9 cellular contexts compared by ENCODE assay signal in genomic region chr9:128635266-128636023, GRCh38. TPM values are rescaled to one million over a fixed set of nuclear protein-coding genes. Genes with fewer than 3 reads are reported as not detected.
A peak's percentile ranks its signal among the peaks of the same experiment; 100 is the strongest.
DNase-seq lines count a peak whose midpoint lies in the region; ATAC-seq, FAIRE-seq and TF ChIP-seq lines count a peak whose summit lies in the region.
"Had no signal": no experiment of that assay in that cellular context is flagged by ENCODE, and none has a peak within 500 bp of the region (broad histone marks: within the 10 kb centered on the region; RNA-seq: fewer than 3 reads in every experiment).

No MANE protein-coding gene starts in this region.

- no peaks in the 10 kb centered on the region; the same call in 1 of the 2 replicates for H4K20me1 ChIP-seq in K562 (replicated peaks; ENCODE audit: control insufficient read depth, insufficient read depth, low read length)

- TF ChIP-seq POLR2A in K562 (conservative IDR thresholded peaks at IDR 0.05), result no peak

- in situ Hi-C loops in G401 (cut with HindIII; ENCODE audit: low sequenced_read_pairs) (no loop called here), K562 (cut with MboI) (no loop called here)

- no peaks in the 10 kb centered on the region for H3K9me3 Mint-ChIP-seq in stimulated activated naive B cell treated with anti-CD40 and anti-IgM and Interleukin-4, amounts not matched to agents 10 μg/mL and 1 μg/mL and 100 μg/mL, for 72 hours

- CTCF ChIA-PET in K562 (lab: Yijun Ruan, JAX; ENCODE audit: low intra/inter-chr PET ratio), result interaction anchor here (0.6 to 0.8 kb wide), 2 partner anchors 24 to 228 kb away, joined by 3 to 4 read pairs; no protein-coding TSS in a partner anchor

- peaks cover 0 to 30% of the 10 kb centered on the region in 2 experiments; a peak in 2 of 5 replicates for H3K4me1 ChIP-seq in K562 (replicated peaks in 1 of 2; ENCODE audit: control insufficient read depth in 2 of 2, insufficient read depth in 2 of 2, low read length in 2 of 2)

- H3K36me3 ChIP-seq in K562 (ENCODE audit: control insufficient read depth, insufficient read depth, low read length), result peaks cover 77% of the 10 kb centered on the region

- peak overlapping the region in 1 of 2 experiments; percentile 45; a peak in 1 of 4 replicates for H3K9ac ChIP-seq in K562 (ENCODE audit: insufficient read depth in 1 of 2, low read depth in 2 of 2, low read length in 2 of 2)

- no peaks in the 10 kb centered on the region for H3K9me3 ChIP-seq in K562 (replicated peaks; ENCODE audit: control insufficient read depth, insufficient read depth, low read depth, low read length)

- no TSS peak for BruUV-seq in K562 (replicated peaks; lab: Mats Ljungman, UMichigan)

- no peaks in the 10 kb centered on the region for H3K9me1 ChIP-seq in K562 (ENCODE audit: control insufficient read depth, insufficient read depth, low read length)

- no peaks in the 10 kb centered on the region for H3K27me3 ChIP-seq in K562 (ENCODE audit: control insufficient read depth in 2 of 2, insufficient read depth in 2 of 2, low read length in 2 of 2)

- H2AFZ ChIP-seq in K562 (ENCODE audit: low read depth, low read length), result no peak overlapping the region

- no peak overlapping the region for H3K4me3 ChIP-seq in K562

- no peaks in the 10 kb centered on the region for H3K4me1 Mint-ChIP-seq in stimulated activated naive B cell treated with anti-CD40 and anti-IgM and Interleukin-4, amounts not matched to agents 10 μg/mL and 1 μg/mL and 100 μg/mL, for 72 hours

- H3K27me3 Mint-ChIP-seq in stimulated activated naive B cell treated with anti-CD40 and anti-IgM and Interleukin-4, amounts not matched to agents 10 μg/mL and 1 μg/mL and 100 μg/mL, for 72 hours, result no peaks in the 10 kb centered on the region

- DNase-seq in G401 (ENCODE audit: low spot score), result peak; percentile 39
- DNase-seq in NCI-H1930 (lab: John Stamatoyannopoulos, UW), result peak; percentile 18 to 24
- peak; percentile 45 to 75 (median 60) for DNase-seq in K562 (ENCODE audit: extremely low read depth in 1 of 4, low spot score in 3 of 4)
- no peak for DNase-seq in stimulated activated naive B cell treated with anti-CD40 and anti-IgM and Interleukin-4, amounts not matched to agents 10 μg/mL and 1 μg/mL and 100 μg/mL, for 72 hours
- DNase-seq in stimulated activated CD4-positive, alpha-beta T cell treated with anti-CD3 and anti-CD28 coated beads, Interleukin-2, amount 100 ng/mL, for 48 hours, result no peak
- DNase-seq in activated naive CD4-positive, alpha-beta T cell (lab: John Stamatoyannopoulos, UW), result no peak
- no peak for DNase-seq in NCI-H128 (lab: John Stamatoyannopoulos, UW; ENCODE audit: unreplicated experiment)

- no peak overlapping the region for H3K4me2 ChIP-seq in K562 (ENCODE audit: insufficient read depth, low read length)

- TF ChIP-seq RAD21 in K562 (CRISPR knock-in tag; conservative IDR thresholded peaks at IDR 0.05 in 1 of 2, IDR thresholded peaks at IDR 0.05 in 1 of 2), result peak; percentile 22 to 25; a peak in 2 of 4 replicates

- intact Hi-C loops in K562 (cut with micrococcal nuclease), result no loop called here

- no peak for TF ChIP-seq EP300 in K562 (IDR thresholded peaks at IDR 0.05; ENCODE audit: low read length)

- POLR2A ChIA-PET in K562 (lab: Yijun Ruan, JAX), result interaction anchor here (0.6 kb wide), 1 partner anchor 257 kb away, joined by 3 read pairs; no protein-coding TSS in a partner anchor

- H3K4me3 Mint-ChIP-seq in stimulated activated naive B cell treated with anti-CD40 and anti-IgM and Interleukin-4, amounts not matched to agents 10 μg/mL and 1 μg/mL and 100 μg/mL, for 72 hours, result no peak overlapping the region

- 47% methylated on average over 12 of the region's 20 CpGs for WGBS in K562 (ENCODE audit: insufficient coverage, low coverage, missing lambda C conversion rate)

- peaks cover 35 to 46% of the 10 kb centered on the region in 2 donors for H3K36me3 Mint-ChIP-seq in stimulated activated naive B cell treated with anti-CD40 and anti-IgM and Interleukin-4, amounts not matched to agents 10 μg/mL and 1 μg/mL and 100 μg/mL, for 72 hours

- TF ChIP-seq CTCF in K562 (IDR thresholded peaks at IDR 0.05 in 2 of 3, conservative IDR thresholded peaks at IDR 0.05 in 1 of 3; ENCODE audit: insufficient read depth in 2 of 3, low read depth in 1 of 3, low read length in 3 of 3), result peak; percentile 44 to 57 (median 47); a peak in 5 of 6 replicates

- H3K79me2 ChIP-seq in K562 (ENCODE audit: control insufficient read depth, insufficient read depth, low read length), result no peaks in the 10 kb centered on the region

- no peak overlapping the region for H3K27ac ChIP-seq in K562 (ENCODE audit: extremely low read depth, low read depth, low read length)

- FAIRE-seq in K562 (lab: Jason Lieb, UNC), result no peak
- peak; percentile 80 for FAIRE-seq in islet of Langerhans (lab: Jason Lieb, UNC)
- FAIRE-seq: TTC549 had no signal

- H3K27ac Mint-ChIP-seq in stimulated activated naive B cell treated with anti-CD40 and anti-IgM and Interleukin-4, amounts not matched to agents 10 μg/mL and 1 μg/mL and 100 μg/mL, for 72 hours, result peak overlapping the region; percentile 37

- peak; percentile 82 for ATAC-seq in K562
- peak in 1 of 2 donors; percentile 15 for ATAC-seq in stimulated activated naive B cell treated with anti-CD40 and anti-IgM and Interleukin-4, amounts not matched to agents 10 μg/mL and 1 μg/mL and 100 μg/mL, for 72 hours (replicated peaks)

TF ChIP-seq in K562, 482 proteins besides CTCF, POLR2A, EP300 and RAD21 (continues in another document):
- TF ChIP-seq JUND (IDR thresholded peaks at IDR 0.05; ENCODE audit: borderline replicate concordance, low read depth, low read length), result peak; percentile 74
- no peak for TF ChIP-seq JUND (tag; IDR thresholded peaks at IDR 0.05; ENCODE audit: borderline replicate concordance, low read depth, low read length)
- TF ChIP-seq USF1 (CRISPR knock-in tag; IDR thresholded peaks at IDR 0.05), result 0 out of 2 replicates have a peak, but pooled peaks have one; percentile 20
- no peak for TF ChIP-seq ZNF764 (CRISPR knock-in tag; IDR thresholded peaks at IDR 0.05; ENCODE audit: low read depth)
- TF ChIP-seq ZNF668 (CRISPR knock-in tag; IDR thresholded peaks at IDR 0.05), result no peak
- TF ChIP-seq ELF2 (CRISPR knock-in tag; IDR thresholded peaks at IDR 0.05), result no peak
- TF ChIP-seq PML (IDR thresholded peaks at IDR 0.05; ENCODE audit: low read length), result no peak
- no peak for TF ChIP-seq NFE2 (IDR thresholded peaks at IDR 0.05; ENCODE audit: low read depth)
- no peak for TF ChIP-seq KAT2B (IDR thresholded peaks at IDR 0.05; ENCODE audit: low read depth, low read length)
- no peak for TF ChIP-seq POLR3G (IDR thresholded peaks at IDR 0.05; ENCODE audit: extremely low read depth, insufficient read length, insufficient replicate concordance)
- no peak for TF ChIP-seq CHD2 (IDR thresholded peaks at IDR 0.05; ENCODE audit: low read depth, low read length)
- TF ChIP-seq DMBX1 (CRISPR knock-in tag; IDR thresholded peaks at IDR 0.05; ENCODE audit: borderline replicate concordance), result no peak
- no peak for TF ChIP-seq U2AF1 (optimal IDR thresholded peaks at IDR 0.05; ENCODE audit: low read depth, low read length)

RNA-seq across cellular contexts. Expression of gene DYNC2I2, which starts 21.2 kb away (rescaled TPM):
- 164 and 173 TPM in 2 replicates for total RNA-seq in G401 (2014; rRNA removed; shearing (Covaris generic))
- total RNA-seq in K562 (2011; cell fraction: chromatin; rRNA removed; ENCODE audit: low replicate concordance), result 27.2 and 132 TPM in 2 replicates
- 174 and 202 TPM in 2 replicates for total RNA-seq in K562 (2011; cell fraction: nucleolus; rRNA removed)
- 76.1 and 76.9 TPM in 2 replicates for total RNA-seq in K562 (2011; cell fraction: nucleoplasm; rRNA removed)
- total RNA-seq in K562 (2014; rRNA removed) (249 and 283 TPM in 2 replicates), K562 (2014; rRNA removed; fragmentation: Illumina TruSeq; extraction: Trizol) (16.0 and 21.6 TPM in 2 replicates), K562 (2015; rRNA removed; fragmentation: Illumina TruSeq; extraction: Trizol) (69.5 and 71.3 TPM in 2 replicates), K562 (2021) (131 and 144 TPM in 2 replicates)
- polyA plus RNA-seq in K562 (2011; rRNA removed) (70.0 and 85.8 TPM in 2 replicates), K562 (2014; fragmentation: Illumina TruSeq; extraction: Trizol) (36.3 and 76.9 TPM in 2 replicates), K562 (2014; fragmentation: Nextera tagmentation; extraction: Ambion mirVana) (1 to 10 TPM; 1.5 to 2.3 TPM), K562 (2014; rRNA removed) (165 and 184 TPM in 2 replicates)
- 110 and 264 TPM in 2 replicates for polyA plus RNA-seq in K562 (2011; cell fraction: cytosol; rRNA removed)
- polyA plus RNA-seq in K562 (2011; cell fraction: nucleus; rRNA removed), result 270 and 451 TPM in 2 replicates
- polyA plus RNA-seq in K562 (2012), result 106 and 139 TPM in 2 replicates
- 16.9 and 31.4 TPM in 2 replicates for polyA minus RNA-seq in K562 (2011; rRNA and poly(A)+ RNA removed)
- 70.6 and 79.0 TPM in 2 replicates for polyA minus RNA-seq in K562 (2011; cell fraction: cytosol; rRNA and poly(A)+ RNA removed)
- polyA minus RNA-seq in K562 (2011; cell fraction: nucleus; rRNA and poly(A)+ RNA removed), result 78.6 and 83.6 TPM in 2 replicates

RNA-seq across cellular contexts. Expression of gene SET, which starts 53.6 kb away (rescaled TPM):
- total RNA-seq in G401 (2014; rRNA removed; shearing (Covaris generic)), result 794 and 1,249 TPM in 2 replicates
- total RNA-seq in K562 (2011; cell fraction: chromatin; rRNA removed; ENCODE audit: low replicate concordance), result 148 and 241 TPM in 2 replicates
- total RNA-seq in K562 (2011; cell fraction: nucleolus; rRNA removed), result 111 and 117 TPM in 2 replicates
- 183 and 259 TPM in 2 replicates for total RNA-seq in K562 (2011; cell fraction: nucleoplasm; rRNA removed)
- total RNA-seq in K562 (2014; rRNA removed) (887 and 1,071 TPM in 2 replicates), K562 (2014; rRNA removed; fragmentation: Illumina TruSeq; extraction: Trizol) (1,328 and 1,534 TPM in 2 replicates), K562 (2015; rRNA removed; fragmentation: Illumina TruSeq; extraction: Trizol) (1,335 and 1,447 TPM in 2 replicates), K562 (2021) (840 and 907 TPM in 2 replicates)
- polyA plus RNA-seq in K562 (2011; rRNA removed) (308 and 520 TPM in 2 replicates), K562 (2014; fragmentation: Illumina TruSeq; extraction: Trizol) (886 and 1,006 TPM in 2 replicates), K562 (2014; fragmentation: Nextera tagmentation; extraction: Ambion mirVana) (100 to 1,000 TPM; 404 to 534 TPM), K562 (2014; rRNA removed) (609 and 622 TPM in 2 replicates)
- 84.3 and 133 TPM in 2 replicates for polyA plus RNA-seq in K562 (2011; cell fraction: cytosol; rRNA removed)
- polyA plus RNA-seq in K562 (2011; cell fraction: nucleus; rRNA removed), result 138 and 148 TPM in 2 replicates
- polyA plus RNA-seq in K562 (2012), result 556 and 791 TPM in 2 replicates
- polyA minus RNA-seq in K562 (2011; rRNA and poly(A)+ RNA removed), result 1,021 and 1,119 TPM in 2 replicates
- polyA minus RNA-seq in K562 (2011; cell fraction: cytosol; rRNA and poly(A)+ RNA removed), result 256 and 383 TPM in 2 replicates
- 100 and 155 TPM in 2 replicates for polyA minus RNA-seq in K562 (2011; cell fraction: nucleus; rRNA and poly(A)+ RNA removed)

Comparison
In these comparisons a context has a peak if more than half of its experiments do, and no peak if none do; other contexts are left out.
1. DNase-seq: peak in G401 (single experiment), NCI-H1930 (2 of 2) and K562 (4 of 4); none in stimulated activated naive B cell treated with anti-CD40 and anti-IgM and Interleukin-4, amounts not matched to agents 10 μg/mL and 1 μg/mL and 100 μg/mL, for 72 hours (single experiment), stimulated activated CD4-positive, alpha-beta T cell treated with anti-CD3 and anti-CD28 coated beads, Interleukin-2, amount 100 ng/mL, for 48 hours (0 of 2), activated naive CD4-positive, alpha-beta T cell (0 of 4) and NCI-H128 (single experiment).